ENCODE assay signal across 9 cellular contexts in the genomic region with DNA sequence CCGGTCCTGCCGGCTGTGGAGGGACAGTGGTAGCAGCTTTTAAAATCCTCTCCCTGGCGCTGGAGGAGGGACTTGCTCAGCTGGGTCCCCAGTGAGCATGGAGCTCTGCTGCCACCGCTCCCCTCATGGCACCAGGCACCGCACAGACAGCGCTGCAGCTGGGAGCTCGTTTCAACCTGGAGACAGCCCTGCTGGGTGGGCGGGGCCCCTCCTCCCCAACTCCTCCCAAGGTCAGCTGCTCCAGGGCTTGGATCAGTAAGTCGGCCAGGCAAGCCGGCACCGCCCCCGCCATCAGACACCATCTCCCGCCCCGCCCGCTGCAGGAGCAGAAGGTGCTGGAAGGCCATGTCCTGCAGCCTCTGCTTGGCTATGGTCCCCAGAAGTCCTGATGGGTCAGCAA. TPM values are rescaled to one million over a fixed set of nuclear protein-coding genes. Genes with fewer than 3 reads are reported as not detected.
DNase-seq lines count a peak whose midpoint lies in the region; ATAC-seq and TF ChIP-seq lines count a peak whose summit lies in the region.
"Had no signal": no experiment of that assay in that cellular context is flagged by ENCODE, and none has a peak within 500 bp of the region (broad histone marks: within the 10 kb centered on the region; RNA-seq: fewer than 3 reads in every experiment).

No MANE protein-coding gene starts in this region.

- H4K20me1 ChIP-seq in DND-41 (ENCODE audit: insufficient read depth, low read length), result peaks cover 33% of the 10 kb centered on the region

- H3K9ac ChIP-seq in DND-41 (ENCODE audit: low read depth, low read length), result no peak overlapping the region
- peak overlapping the region; percentile 27 to 77 (median 43) for H3K9ac ChIP-seq in skeletal muscle tissue (ENCODE audit: low read depth in 1 of 3, low read length in 3 of 3)

- H3K4me1 ChIP-seq in DND-41 (ENCODE audit: insufficient read depth, low read length), result no peaks in the 10 kb centered on the region
- H3K4me1 ChIP-seq in skeletal muscle tissue (ENCODE audit: control insufficient read depth in 3 of 3, insufficient read depth in 3 of 3, low read length in 3 of 3), result peaks cover 26 to 38% (median 28%) of the 10 kb centered on the region in 3 donors

- no peaks in the 10 kb centered on the region for H3K79me2 ChIP-seq in DND-41 (ENCODE audit: insufficient read depth, low read length)

- ATAC-seq in DND-41 (ENCODE audit: insufficient read depth, low read depth) (peak; percentile 57), GM19455 (IDR thresholded peaks at IDR 0.05; ENCODE audit: unreplicated experiment) (no peak), HG03460 (IDR thresholded peaks at IDR 0.05; ENCODE audit: unreplicated experiment) (no peak), GM19452 (IDR thresholded peaks at IDR 0.05; ENCODE audit: unreplicated experiment) (no peak)

- DNase-seq in DND-41, result no peak
- peak; percentile 63 for DNase-seq in NCI-H510A treated with DMSO at 0.1 percent for 48 hours (lab: John Stamatoyannopoulos, UW)
- DNase-seq in brain microvascular endothelial cell, result no peak
- DNase-seq in iPS-NIHi7 (ENCODE audit: extremely low spot score), result peak; percentile 74
- DNase-seq: naive B cell had no signal

- in situ Hi-C loops in brain microvascular endothelial cell (cut with HindIII; ENCODE audit: low pct_ligation_motif_present, low sequenced_read_pairs), result no loop called here

- no peak overlapping the region for H3K4me2 ChIP-seq in DND-41 (ENCODE audit: insufficient read depth, low read length)

- peaks cover 44% of the 10 kb centered on the region for H3K27me3 ChIP-seq in DND-41 (ENCODE audit: insufficient read depth, low read length, poor library complexity)
- H3K27me3 ChIP-seq in brain microvascular endothelial cell (replicated peaks), result peaks cover 18% of the 10 kb centered on the region
- no peaks in the 10 kb centered on the region for H3K27me3 ChIP-seq in skeletal muscle tissue (ENCODE audit: control insufficient read depth in 3 of 3, insufficient read depth in 3 of 3, low read length in 3 of 3)

- no peaks in the 10 kb centered on the region for H3K9me3 ChIP-seq in DND-41 (ENCODE audit: insufficient read depth, low read length, severe bottlenecking)
- H3K9me3 ChIP-seq in skeletal muscle tissue (ENCODE audit: control insufficient read depth in 3 of 3, low read length in 3 of 3), result no peaks in the 10 kb centered on the region

- H3K4me3 ChIP-seq in DND-41 (ENCODE audit: low read depth in 1 of 2, low read length in 2 of 2) (no peak overlapping the region), brain microvascular endothelial cell (ENCODE audit: low read depth, low read length) (peak overlapping the region; percentile 37), skeletal muscle tissue (ENCODE audit: low read length in 3 of 3) (peak overlapping the region; percentile 52 to 68 (median 56))

- TF ChIP-seq CTCF in DND-41 (IDR thresholded peaks at IDR 0.05; ENCODE audit: borderline replicate concordance, extremely low read depth, low read length, poor library complexity, severe bottlenecking), result no peak
- TF ChIP-seq CTCF in brain microvascular endothelial cell (IDR thresholded peaks at IDR 0.05; ENCODE audit: low read depth, low read length, missing control alignments), result no peak

- H3K27ac ChIP-seq in DND-41 (ENCODE audit: low read length) (no peak overlapping the region), brain microvascular endothelial cell (no peak overlapping the region), skeletal muscle tissue (ENCODE audit: low read depth, low read length) (no peak overlapping the region)

- H3K36me3 ChIP-seq in DND-41 (ENCODE audit: insufficient read depth, low read length) (no peaks in the 10 kb centered on the region), brain microvascular endothelial cell (replicated peaks) (no peaks in the 10 kb centered on the region), skeletal muscle tissue (ENCODE audit: control insufficient read depth in 3 of 3, insufficient read depth in 3 of 3, low read length in 3 of 3) (no peaks in the 10 kb centered on the region)

- no peak overlapping the region for H2AFZ ChIP-seq in DND-41 (ENCODE audit: low read depth, low read length)

RNA-seq across cellular contexts. Expression of gene ZFYVE28, which starts 16.4 kb away (rescaled TPM):
- total RNA-seq in skeletal muscle tissue, result 1.0 TPM

RNA-seq across cellular contexts. Expression of gene CFAP99, which starts 16.7 kb away (rescaled TPM):
- total RNA-seq in skeletal muscle tissue, result not detected

Comparison
In these comparisons a context has a peak if more than half of its experiments do, and no peak if none do; other contexts are left out.
1. DNase-seq: peak in NCI-H510A treated with DMSO at 0.1 percent for 48 hours (single experiment) and iPS-NIHi7 (single experiment); none in DND-41 (single experiment) and brain microvascular endothelial cell (single experiment).
2. H3K4me3 ChIP-seq: peak in brain microvascular endothelial cell (single experiment) and skeletal muscle tissue (3 of 3); none in DND-41 (0 of 2).